In the genomic region with DNA sequence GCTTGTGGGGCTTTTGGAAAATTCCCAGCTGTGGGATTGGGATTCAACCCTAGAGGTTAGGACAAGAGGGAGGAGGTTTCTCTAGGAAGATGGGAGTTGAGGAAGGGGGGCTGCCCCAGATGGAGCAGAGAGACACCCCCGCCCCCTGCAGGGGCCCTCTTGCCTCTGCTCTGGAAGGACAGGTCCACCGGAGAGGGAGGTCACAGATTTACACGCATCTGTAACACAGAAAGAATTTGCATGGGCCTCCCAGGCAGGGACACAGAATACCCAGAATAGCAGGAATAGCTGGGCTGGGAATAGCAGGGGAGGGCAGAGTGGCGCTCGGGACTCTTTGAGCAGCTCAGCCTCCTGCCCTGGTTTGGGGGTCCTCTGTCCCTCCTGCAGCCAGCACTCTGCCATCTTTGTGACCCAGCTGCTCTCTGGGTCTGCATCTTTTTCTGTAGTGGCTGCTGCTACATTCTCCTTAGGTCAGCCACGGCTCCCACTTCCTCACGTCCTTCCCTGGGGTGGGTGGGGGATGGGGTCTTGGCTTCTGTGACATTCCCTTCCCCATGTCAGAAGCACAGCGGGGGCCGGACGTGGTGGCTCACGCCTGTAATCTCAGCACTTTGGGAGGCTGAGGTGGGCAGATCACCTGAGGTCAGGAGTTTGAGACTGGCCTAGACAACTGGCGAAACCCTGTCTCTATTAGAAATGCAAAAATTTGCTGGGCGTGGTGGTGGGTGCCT, we compare ENCODE assay signal across 23 cellular contexts. TPM values are rescaled to one million over a fixed set of nuclear protein-coding genes. Genes with fewer than 3 reads are reported as not detected.
DNase-seq lines count a peak whose midpoint lies in the region; ATAC-seq, FAIRE-seq and TF ChIP-seq lines count a peak whose summit lies in the region.
"Had no signal": no experiment of that assay in that cellular context is flagged by ENCODE, and none has a peak within 500 bp of the region (broad histone marks: within the 10 kb centered on the region; RNA-seq: fewer than 3 reads in every experiment).

No MANE protein-coding gene starts in this region.

- peaks cover 3% of the 10 kb centered on the region; the same call in 1 of the 2 replicates for H3K23me2 ChIP-seq in H1 (ENCODE audit: low read depth, low read length)

- no peaks in the 10 kb centered on the region for H3K79me1 ChIP-seq in H1 (ENCODE audit: low read depth, low read length)

- H3K27me3 ChIP-seq in H1 (replicated peaks in 1 of 4; ENCODE audit: control insufficient read depth in 3 of 4, extremely low read depth in 1 of 4, insufficient read depth in 3 of 4, low read length in 3 of 4): no peaks in the 10 kb centered on the region
- no peaks in the 10 kb centered on the region for H3K27me3 ChIP-seq in tibial artery
- H3K27me3 ChIP-seq: brain microvascular endothelial cell had no signal

- no peak for FAIRE-seq in H1 (lab: Jason Lieb, UNC)
- FAIRE-seq: A204.1, G401.6, GM12892 had no signal

- H2AFZ ChIP-seq in H1 (ENCODE audit: low read length): peak overlapping the region; percentile 57; the same call in 1 of the 2 replicates

- POLR2A ChIA-PET in H1 (lab: Charles Lee; ENCODE audit: partially characterized antibody): interaction anchor here (0.8 kb wide), 1 partner anchor 100 kb away, joined by 3 read pairs; no protein-coding TSS in a partner anchor

- H2AK5ac ChIP-seq in H1 (ENCODE audit: low read depth, low read length): no peak overlapping the region

- H3K4ac ChIP-seq in H1 (replicated peaks; ENCODE audit: insufficient read length, low read depth, low read length): no peak overlapping the region

- in situ Hi-C loops in G401 (cut with HindIII; ENCODE audit: low sequenced_read_pairs): no loop called here

- H3K9me3 ChIP-seq in H1 (ENCODE audit: insufficient read depth in 2 of 2, low read depth in 1 of 2, low read length in 1 of 2) (no peaks in the 10 kb centered on the region), tibial artery (no peaks in the 10 kb centered on the region)
- H3K9me3 ChIP-seq: HAP-1 had no signal

- H3K4me2 ChIP-seq in H1 (ENCODE audit: insufficient read depth in 1 of 2, low read depth in 2 of 2, low read length in 2 of 2): peak overlapping the region in 1 of 2 experiments; percentile 39; a peak in 1 of 4 replicates

- H2BK20ac ChIP-seq in H1 (ENCODE audit: low read length): no peak overlapping the region

- H4K20me1 ChIP-seq in H1 (replicated peaks in 1 of 2; ENCODE audit: control insufficient read depth in 1 of 2, insufficient read depth in 2 of 2, low read length in 2 of 2): no peaks in the 10 kb centered on the region

- H3K27ac ChIP-seq in H1 (ENCODE audit: low read depth, low read length) (no peak overlapping the region), tibial artery (peak overlapping the region; percentile 76 to 87)
- H3K27ac ChIP-seq: brain microvascular endothelial cell had no signal

- intact Hi-C loops in Right ventricle myocardium inferior (cut with DNase I): no loop called here
- intact Hi-C loops in cardiac septum (cut with DNase I): no loop called here
- intact Hi-C loops in tibial artery (cut with DNase I; ENCODE audit: low total_unique reads): no loop called here

- H3K18ac ChIP-seq in H1 (ENCODE audit: extremely low read depth, low read length): no peak overlapping the region; the same call in 1 of the 2 replicates

- no peak overlapping the region for H4K91ac ChIP-seq in H1 (replicated peaks; ENCODE audit: insufficient read length, low read length)

- no peak overlapping the region for H3K14ac ChIP-seq in H1 (ENCODE audit: insufficient read length)

- H3K79me2 ChIP-seq in H1 (ENCODE audit: control insufficient read depth in 1 of 2, insufficient read depth in 2 of 2, low read length in 2 of 2): no peaks in the 10 kb centered on the region

- H3K23ac ChIP-seq in H1 (ENCODE audit: insufficient read length): no peak overlapping the region

- H2BK12ac ChIP-seq in H1 (ENCODE audit: low read depth, low read length): peak overlapping the region; percentile 27; the same call in 1 of the 2 replicates

- H3K56ac ChIP-seq in H1 (replicated peaks; ENCODE audit: insufficient read length, low read depth, low read length): no peak overlapping the region

- H4K5ac ChIP-seq in H1 (ENCODE audit: insufficient read length, low read depth, low read length): no peak overlapping the region

- no peak overlapping the region for H4K8ac ChIP-seq in H1 (ENCODE audit: extremely low read depth, insufficient read depth, low read length)

- no peak overlapping the region; the same call in 1 of the 2 replicates for H2BK5ac ChIP-seq in H1 (ENCODE audit: low read depth, low read length)

- no peak overlapping the region for H2BK120ac ChIP-seq in H1 (replicated peaks; ENCODE audit: low read depth, low read length)

- no peaks in the 10 kb centered on the region for H3K36me3 ChIP-seq in H1 (ENCODE audit: control insufficient read depth in 2 of 4, insufficient read depth in 4 of 4, low read length in 3 of 4)
- no peaks in the 10 kb centered on the region for H3K36me3 ChIP-seq in tibial artery
- H3K36me3 ChIP-seq: brain microvascular endothelial cell, HAP-1 had no signal

- no peak overlapping the region for H3K9ac ChIP-seq in H1 (replicated peaks in 1 of 4; ENCODE audit: extremely low read depth in 1 of 4, low read depth in 3 of 4, low read length in 3 of 4)

- CTCF ChIA-PET in H1 (lab: Charles Lee; ENCODE audit: partially characterized antibody): interaction anchor here (0.6 to 1.8 kb wide), 5 partner anchors 17 to 194 kb away, joined by 3 to 8 read pairs (median 3); no protein-coding TSS in a partner anchor

- 0 out of 4 replicates have a peak, but pooled peaks of 1 of the 2 experiments have one; percentile 5 for TF ChIP-seq RAD21 in H1 (IDR thresholded peaks at IDR 0.05 in 1 of 2, conservative IDR thresholded peaks at IDR 0.05 in 1 of 2; ENCODE audit: low read depth in 2 of 2, low read length in 2 of 2)

- DNase-seq in Right ventricle myocardium inferior (ENCODE audit: missing footprints) (no peak), cardiac septum (ENCODE audit: low spot score) (no peak), H1 (ENCODE audit: low read depth in 1 of 2, low spot score in 2 of 2) (no peak), left kidney (ENCODE audit: low read depth, low spot score) (peak; percentile 63), tibial artery (no peak), G401 (ENCODE audit: low spot score) (no peak)
- DNase-seq: activated CD4-positive, CD25-positive, alpha-beta regulatory T cell; activated effector memory CD4-positive, alpha-beta T cell treated with anti-CD3 and anti-CD28 coated beads, Interleukin-2, amount 50 U/mL, for 16 hours; brain microvascular endothelial cell; effector CD4-positive, alpha-beta T cell; KBM-7; NCI-H1092 treated with DMSO at 0.1 percent for 48 hours; NCI-H2171 treated with DMSO at 0.1 percent for 48 hours; stimulated activated naive B cell treated with anti-CD40 and anti-IgM and Interleukin-4, amounts not matched to agents 10 μg/mL and 1 μg/mL and 100 μg/mL, for 72 hours; T-helper 2 cell had no signal

- no peak for TF ChIP-seq EP300 in H1 (IDR thresholded peaks at IDR 0.05; ENCODE audit: borderline replicate concordance in 1 of 2, low read depth in 2 of 2, low read length in 2 of 2)

- TF ChIP-seq CTCF in H1 (IDR thresholded peaks at IDR 0.05; ENCODE audit: control extremely low read depth in 1 of 3, insufficient read depth in 1 of 3, low read depth in 1 of 3, low read length in 3 of 3): no peak
- no peak for TF ChIP-seq CTCF in tibial artery (IDR thresholded peaks at IDR 0.05)

- no peak overlapping the region for H3K4me3 ChIP-seq in H1 (ENCODE audit: extremely low read depth in 1 of 4, insufficient read depth in 2 of 4, low read depth in 3 of 4, low read length in 4 of 4)
- no peak overlapping the region for H3K4me3 ChIP-seq in tibial artery
- H3K4me3 ChIP-seq: HAP-1 had no signal

- H3K4me1 ChIP-seq in H1 (replicated peaks in 1 of 4; ENCODE audit: control insufficient read depth in 3 of 4, insufficient read depth in 4 of 4, low read length in 3 of 4): peaks cover 2 to 6% (median 4%) of the 10 kb centered on the region in 4 experiments; a peak in 4 of 7 replicates
- H3K4me1 ChIP-seq in tibial artery: peaks cover 6 to 50% (median 33%) of the 10 kb centered on the region in 4 donors
- H3K4me1 ChIP-seq: HAP-1 had no signal

- 71% methylated on average over 13 of the region's 13 CpGs; no CpG with 5 or more reads in 1 of the 2 experiments for WGBS in H1 (ENCODE audit: extremely low coverage in 1 of 2, insufficient coverage in 1 of 2, insufficient read length in 1 of 2, insufficient replicate concordance in 2 of 2, low coverage in 1 of 2, low lambda C conversion rate in 2 of 2, missing lambda C conversion rate in 1 of 2), 2 experiments

- no peak for TF ChIP-seq POLR2A in H1 (IDR thresholded peaks at IDR 0.05; ENCODE audit: control extremely low read depth in 1 of 2, low read depth in 2 of 2, low read length in 2 of 2)

- H2BK15ac ChIP-seq in H1 (ENCODE audit: low read length): no peak overlapping the region

- ATAC-seq in Right ventricle myocardium inferior: peak; percentile 54
- no peak for ATAC-seq in HG03571 (IDR thresholded peaks at IDR 0.05; ENCODE audit: unreplicated experiment)
- ATAC-seq in GM18517 (IDR thresholded peaks at IDR 0.05; ENCODE audit: unreplicated experiment): no peak
- ATAC-seq: stimulated activated naive B cell treated with anti-CD40 and anti-IgM and Interleukin-4, amounts not matched to agents 10 μg/mL and 1 μg/mL and 100 μg/mL, for 72 hours had no signal

RNA-seq across cellular contexts. Expression of a gene that starts 33.9 kb away (rescaled TPM):
- 3.4 TPM for total RNA-seq in Right ventricle myocardium inferior
- total RNA-seq in cardiac septum: 1.2 TPM
- 2.3 and 2.9 TPM in 2 replicates for total RNA-seq in H1 (2021; fragmentation: NEBNext Ultra II Directional; extraction: Animal tissue kit (Norgen Biotek cat#: 25700))
- polyA plus RNA-seq in H1 (2011; rRNA removed): 9.7 and 10.6 TPM in 2 replicates
- 6.6 TPM for polyA plus RNA-seq in H1 (2011; cell fraction: cytosol; rRNA removed)
- polyA plus RNA-seq in H1 (2011; cell fraction: nucleus; rRNA removed): 4.5 TPM
- 2.7 to 4.6 TPM (median 3.7 TPM) in 4 replicates for polyA plus RNA-seq in H1 (2012, experiment 1 of 2)
- 5.6 TPM for polyA plus RNA-seq in H1 (2012, experiment 2 of 2)
- polyA plus RNA-seq in H1 (2013, experiment 1 of 2): 4.5 TPM
- 5.9 TPM for polyA plus RNA-seq in H1 (2013, experiment 2 of 2)
- 3.9 and 4.3 TPM in 2 replicates for polyA minus RNA-seq in H1 (2011; rRNA and poly(A)+ RNA removed)
- polyA minus RNA-seq in H1 (2011; cell fraction: cytosol; rRNA and poly(A)+ RNA removed): 4.3 TPM
- 2.7 TPM for polyA minus RNA-seq in H1 (2011; cell fraction: nucleus; rRNA and poly(A)+ RNA removed)
- 1.5 and 2.7 TPM in 2 replicates for total RNA-seq in G401 (2014; rRNA removed; shearing (Covaris generic))

RNA-seq across cellular contexts. Expression of a gene that starts 40.2 kb away (rescaled TPM):
- total RNA-seq in Right ventricle myocardium inferior: not detected
- total RNA-seq in cardiac septum: not detected
- total RNA-seq in H1 (2021; fragmentation: NEBNext Ultra II Directional; extraction: Animal tissue kit (Norgen Biotek cat#: 25700)): not detected in 2 replicates
- not detected in 2 replicates for polyA plus RNA-seq in H1 (2011; rRNA removed)
- polyA plus RNA-seq in H1 (2011; cell fraction: cytosol; rRNA removed): not detected
- not detected for polyA plus RNA-seq in H1 (2011; cell fraction: nucleus; rRNA removed)
- not detected in 4 replicates for polyA plus RNA-seq in H1 (2012, experiment 1 of 2)
- polyA plus RNA-seq in H1 (2012, experiment 2 of 2): 0.07 TPM
- 0.02 TPM for polyA plus RNA-seq in H1 (2013, experiment 1 of 2)
- 0.07 TPM for polyA plus RNA-seq in H1 (2013, experiment 2 of 2)
- polyA minus RNA-seq in H1 (2011; rRNA and poly(A)+ RNA removed): not detected in 2 replicates
- polyA minus RNA-seq in H1 (2011; cell fraction: cytosol; rRNA and poly(A)+ RNA removed): not detected
- polyA minus RNA-seq in H1 (2011; cell fraction: nucleus; rRNA and poly(A)+ RNA removed): not detected
- not detected in 2 replicates for total RNA-seq in G401 (2014; rRNA removed; shearing (Covaris generic))
- total RNA-seq: skeletal muscle tissue, ureter had no signal

RNA-seq across cellular contexts. Expression of a gene that starts 53.9 kb away (rescaled TPM):
- total RNA-seq in Right ventricle myocardium inferior (15.2 TPM), cardiac septum (8.7 TPM)
- 1.4 and 1.9 TPM in 2 replicates for total RNA-seq in H1 (2021; fragmentation: NEBNext Ultra II Directional; extraction: Animal tissue kit (Norgen Biotek cat#: 25700))
- polyA plus RNA-seq in H1 (2011; rRNA removed): 3.0 and 3.2 TPM in 2 replicates
- polyA plus RNA-seq in H1 (2011; cell fraction: cytosol; rRNA removed): 2.0 TPM
- 3.8 TPM for polyA plus RNA-seq in H1 (2011; cell fraction: nucleus; rRNA removed)
- 2.2 to 2.8 TPM (median 2.3 TPM) in 4 replicates for polyA plus RNA-seq in H1 (2012, experiment 1 of 2)
- polyA plus RNA-seq in H1 (2012, experiment 2 of 2): 2.3 TPM
- 2.8 TPM for polyA plus RNA-seq in H1 (2013, experiment 1 of 2)
- 3.1 TPM for polyA plus RNA-seq in H1 (2013, experiment 2 of 2)
- 2.4 and 2.7 TPM in 2 replicates for polyA minus RNA-seq in H1 (2011; rRNA and poly(A)+ RNA removed)
- 1.4 TPM for polyA minus RNA-seq in H1 (2011; cell fraction: cytosol; rRNA and poly(A)+ RNA removed)
- polyA minus RNA-seq in H1 (2011; cell fraction: nucleus; rRNA and poly(A)+ RNA removed): 2.6 TPM
- total RNA-seq in G401 (2014; rRNA removed; shearing (Covaris generic)): 0.43 TPM in 1 of 2 replicates, not detected in the other
